16 cellular contexts compared by ENCODE assay signal in genomic region chr7:39696631-39697030, GRCh38.
DNase-seq lines count a peak whose midpoint lies in the region; ATAC-seq and TF ChIP-seq lines count a peak whose summit lies in the region.
"Had no signal": no experiment of that assay in that cellular context is flagged by ENCODE, and none has a peak within 500 bp of the region (broad histone marks: within the 10 kb centered on the region; RNA-seq: fewer than 3 reads in every experiment).

No MANE protein-coding gene starts in this region.

- peaks cover 95% of the 10 kb centered on the region for H3K36me3 Mint-ChIP-seq in CD4-positive, alpha-beta T cell (ENCODE audit: low read depth)
- H3K36me3 Mint-ChIP-seq in HFFc6 (ENCODE audit: low read depth) = peaks cover 63% of the 10 kb centered on the region

- peaks cover 17% of the 10 kb centered on the region for H3K36me3 ChIP-seq in hepatocyte (replicated peaks; ENCODE audit: insufficient read depth, low read depth)
- peaks cover 12 to 43% (median 26%) of the 10 kb centered on the region in 5 donors for H3K36me3 ChIP-seq in subcutaneous abdominal adipose tissue (ENCODE audit: control insufficient read depth in 5 of 5, insufficient read depth in 5 of 5, low read length in 5 of 5)

- no peaks in the 10 kb centered on the region for H3K9me3 ChIP-seq in CD4-positive, alpha-beta T cell (ENCODE audit: control insufficient read depth, low read length)
- H3K9me3 ChIP-seq in hepatocyte (ENCODE audit: low read depth) (no peaks in the 10 kb centered on the region), subcutaneous abdominal adipose tissue (ENCODE audit: control insufficient read depth in 5 of 5, low read length in 5 of 5) (no peaks in the 10 kb centered on the region)
- H3K9me3 ChIP-seq: MG63 had no signal

- peak overlapping the region; percentile 44 for H3K27ac Mint-ChIP-seq in CD4-positive, alpha-beta T cell
- peak overlapping the region; percentile 27 for H3K27ac Mint-ChIP-seq in HFFc6
- H3K27ac Mint-ChIP-seq: B cell had no signal

- H4K20me1 ChIP-seq in hepatocyte (ENCODE audit: insufficient read depth, poor library complexity, severe bottlenecking) = no peaks in the 10 kb centered on the region

- DNase-seq in CD4-positive, alpha-beta T cell = no peak
- DNase-seq in HFFc6 (no peak), hepatocyte (ENCODE audit: low spot score) (no peak), NCI-H748 treated with DMSO at 0.1 percent for 48 hours (lab: John Stamatoyannopoulos, UW) (no peak), SHP77 treated with DMSO at 0.1 percent for 48 hours (lab: John Stamatoyannopoulos, UW) (no peak), kidney tubule cell (ENCODE audit: low spot score) (no peak)
- DNase-seq: MG63, NCI-H1417 treated with DMSO at 0.1 percent for 48 hours, NCI-H187, NCI-H446, NCI-H526 had no signal

- H2AFZ ChIP-seq in hepatocyte = no peak overlapping the region

- H3K4me1 ChIP-seq in hepatocyte (ENCODE audit: insufficient read depth) (no peaks in the 10 kb centered on the region), subcutaneous abdominal adipose tissue (ENCODE audit: control insufficient read depth in 5 of 5, insufficient read depth in 5 of 5, low read length in 5 of 5) (peaks cover 0 to 28% (median 22%) of the 10 kb centered on the region in 5 donors)

- 26% methylated on average over 3 of the region's 3 CpGs for WGBS in hepatocyte (ENCODE audit: low lambda C conversion rate, missing lambda C conversion rate)

- no peaks in the 10 kb centered on the region for H3K9me3 Mint-ChIP-seq in CD4-positive, alpha-beta T cell
- no peaks in the 10 kb centered on the region for H3K9me3 Mint-ChIP-seq in HFFc6

- no peak overlapping the region for H3K27ac ChIP-seq in CD4-positive, alpha-beta T cell (ENCODE audit: low read depth, low read length)
- peak overlapping the region; percentile 53 for H3K27ac ChIP-seq in hepatocyte
- H3K27ac ChIP-seq in subcutaneous abdominal adipose tissue (ENCODE audit: low read depth, low read length) = peak overlapping the region; percentile 24

- H3K9me2 ChIP-seq in hepatocyte (replicated peaks; ENCODE audit: insufficient read depth) = no peaks in the 10 kb centered on the region

- no peak overlapping the region for H3K9ac ChIP-seq in subcutaneous abdominal adipose tissue (ENCODE audit: low read length in 5 of 5)

- POLR2A ChIA-PET in CD4-positive, alpha-beta T cell (lab: Charles Lee) = no interaction called here

- no peak overlapping the region for H3K4me3 ChIP-seq in hepatocyte
- H3K4me3 ChIP-seq in subcutaneous abdominal adipose tissue (ENCODE audit: low read depth in 1 of 5, low read length in 5 of 5) = no peak overlapping the region
- H3K4me3 ChIP-seq: K562, MG63 had no signal

- intact Hi-C loops in CD4-positive, alpha-beta T cell (cut with DNase I, micrococcal nuclease) = no loop called here

- no peak for TF ChIP-seq CTCF in CD4-positive, alpha-beta T cell (IDR thresholded peaks at IDR 0.05)
- no peak for TF ChIP-seq CTCF in HFFc6 (IDR thresholded peaks at IDR 0.05)
- no peak for TF ChIP-seq CTCF in hepatocyte (IDR thresholded peaks at IDR 0.05; ENCODE audit: poor library complexity)

- CTCF ChIA-PET in CD4-positive, alpha-beta T cell (lab: Charles Lee) = interaction anchor here (1.4 kb wide), 1 partner anchor 116 kb away, joined by 5 read pairs; no protein-coding TSS in a partner anchor

- no peaks in the 10 kb centered on the region for H3K79me2 ChIP-seq in hepatocyte

- no peak for ATAC-seq in CD4-positive, alpha-beta T cell (ENCODE audit: poor library complexity)
- ATAC-seq: HepG2, K562, Right ventricle myocardium inferior had no signal

- H3K27me3 ChIP-seq in CD4-positive, alpha-beta T cell (ENCODE audit: control insufficient read depth, insufficient read depth, low read length) = no peaks in the 10 kb centered on the region
- no peaks in the 10 kb centered on the region for H3K27me3 ChIP-seq in hepatocyte
- H3K27me3 ChIP-seq in subcutaneous abdominal adipose tissue (ENCODE audit: control insufficient read depth in 5 of 5, insufficient read depth in 4 of 5, low read length in 5 of 5) = no peaks in the 10 kb centered on the region
- H3K27me3 ChIP-seq: MG63 had no signal

- H3K4me3 Mint-ChIP-seq in CD4-positive, alpha-beta T cell = no peak overlapping the region
- no peak overlapping the region for H3K4me3 Mint-ChIP-seq in HFFc6
- H3K4me3 Mint-ChIP-seq: B cell had no signal

- no peaks in the 10 kb centered on the region for H3K4me1 Mint-ChIP-seq in CD4-positive, alpha-beta T cell (ENCODE audit: low read depth)
- peaks cover 42% of the 10 kb centered on the region for H3K4me1 Mint-ChIP-seq in HFFc6 (ENCODE audit: low read depth)
- H3K4me1 Mint-ChIP-seq: B cell had no signal

- H3K4me2 ChIP-seq in hepatocyte = no peak overlapping the region

- no peaks in the 10 kb centered on the region for H3K27me3 Mint-ChIP-seq in CD4-positive, alpha-beta T cell
- H3K27me3 Mint-ChIP-seq in HFFc6 (ENCODE audit: insufficient read depth) = no peaks in the 10 kb centered on the region
- H3K27me3 Mint-ChIP-seq: B cell had no signal
